ENCODE assay signal across 1 cellular context in genomic region chr2:216696751-216697560, GRCh38.
TF ChIP-seq lines count a peak whose summit lies in the region.

No MANE protein-coding gene starts in this region.

TF ChIP-seq in GM23338, 12 proteins besides CTCF, POLR2A, EP300 and RAD21 (continued from another document):
- TF ChIP-seq REST (IDR thresholded peaks at IDR 0.05; ENCODE audit: unreplicated experiment) (no peak), CREB1 (CRISPR knock-in tag; IDR thresholded peaks at IDR 0.05; ENCODE audit: low read depth) (no peak), NANOG (IDR thresholded peaks at IDR 0.05; ENCODE audit: borderline replicate concordance) (no peak), STAT1 (IDR thresholded peaks at IDR 0.05; ENCODE audit: unreplicated experiment) (no peak), ETS1 (IDR thresholded peaks at IDR 0.05) (no peak), JUNB (IDR thresholded peaks at IDR 0.05; ENCODE audit: unreplicated experiment) (no peak)
